25 cellular contexts compared by ENCODE assay signal in genomic region chr11:1632053-1632714, GRCh38. TPM values are rescaled to one million over a fixed set of nuclear protein-coding genes. Genes with fewer than 3 reads are reported as not detected.
"Had no signal": no experiment of that assay in that cellular context is flagged by ENCODE, and none has a peak within 500 bp of the region (broad histone marks: within the 10 kb centered on the region; RNA-seq: fewer than 3 reads in every experiment).

No MANE protein-coding gene starts in this region.

- H3K4me1 ChIP-seq: colonic mucosa, foreskin keratinocyte had no signal

- H3K27me3 ChIP-seq: colonic mucosa had no signal

- H3K27ac ChIP-seq: brain microvascular endothelial cell, colonic mucosa, epithelial cell of prostate, foreskin keratinocyte, hepatocyte, neutrophil had no signal

- ATAC-seq: activated naive CD8-positive, alpha-beta T cell treated with anti-CD3 and anti-CD28 coated beads, Interleukin-2, amount 50 U/mL, for 24 hours; foreskin keratinocyte; left cardiac atrium; natural killer cell; sciatic nerve; stimulated activated naive B cell treated with anti-CD40 and anti-IgM and Interleukin-4, amounts not matched to agents 10 μg/mL and 1 μg/mL and 100 μg/mL, for 72 hours had no signal

- H3K9me3 ChIP-seq: colonic mucosa, neutrophil had no signal

- H2AFZ ChIP-seq: hepatocyte had no signal

- H3K79me2 ChIP-seq: hepatocyte had no signal

- H3K4me3 ChIP-seq: colonic mucosa, hepatocyte had no signal

- H3K36me3 ChIP-seq: brain microvascular endothelial cell, colonic mucosa, neutrophil had no signal

- DNase-seq: activated CD4-positive, alpha-beta memory T cell treated with anti-CD3 and anti-CD28 coated beads, Interleukin-2, amount 10 ng/mL, durations not matched to agents 7 days and 5 days; activated CD4-positive, alpha-beta T cell treated with anti-CD3 and anti-CD28 coated beads for 48 hours; activated CD4-positive, CD25-positive, alpha-beta regulatory T cell; activated naive CD4-positive, alpha-beta T cell treated with anti-CD3 and anti-CD28 coated beads for 36 hours; activated naive CD8-positive, alpha-beta T cell treated with anti-CD3 and anti-CD28 coated beads, Interleukin-2, amount 50 U/mL, for 24 hours; activated T-cell treated with anti-CD3 and anti-CD28 coated beads, Interleukin-2, amount 50 U/mL, for 1 hour; anterior cingulate cortex; brain microvascular endothelial cell; central memory CD4-positive, alpha-beta T cell; colonic mucosa; endodermal cell; foreskin keratinocyte; left cardiac atrium; natural killer cell; stimulated activated CD4-positive, alpha-beta T cell treated with anti-CD3 and anti-CD28 coated beads, Interleukin-4, amount 100 ng/mL, for 24 hours; stimulated activated naive B cell treated with anti-CD40 and anti-IgM and Interleukin-4, amounts not matched to agents 10 μg/mL and 1 μg/mL and 100 μg/mL, for 72 hours had no signal

- H3K4me2 ChIP-seq: hepatocyte had no signal

RNA-seq across cellular contexts. Expression of gene KRTAP5-5, which starts 2.6 kb away (rescaled TPM):
- total RNA-seq: activated CD4-positive, alpha-beta memory T cell treated with anti-CD3 and anti-CD28 coated beads, Interleukin-2, amount 10 ng/mL, durations not matched to agents 7 days and 5 days; activated naive CD4-positive, alpha-beta T cell treated with anti-CD3 and anti-CD28 coated beads for 36 hours; activated T-helper 2 cell treated with anti-CD3 and anti-CD28 coated beads, Interferon-gamma antibody, Interleukin-2, Interleukin-4, amounts not matched to agents 10 μg/mL and 5 μg/mL and 100 μg/mL, durations not matched to agents 14 hours and 24 hours and 36 hours; colonic mucosa; endodermal cell; fibroblast of lung; foreskin keratinocyte; hepatocyte; left cardiac atrium; mesenteric fat pad; natural killer cell; sciatic nerve; urinary bladder had no signal
- polyA plus RNA-seq: fibroblast of lung, foreskin keratinocyte, thymus, urinary bladder had no signal

RNA-seq across cellular contexts. Expression of gene KRTAP5-4, which starts 10.2 kb away (rescaled TPM):
- total RNA-seq: activated CD4-positive, alpha-beta memory T cell treated with anti-CD3 and anti-CD28 coated beads, Interleukin-2, amount 10 ng/mL, durations not matched to agents 7 days and 5 days; activated naive CD4-positive, alpha-beta T cell treated with anti-CD3 and anti-CD28 coated beads for 36 hours; activated T-helper 2 cell treated with anti-CD3 and anti-CD28 coated beads, Interferon-gamma antibody, Interleukin-2, Interleukin-4, amounts not matched to agents 10 μg/mL and 5 μg/mL and 100 μg/mL, durations not matched to agents 14 hours and 24 hours and 36 hours; colonic mucosa; endodermal cell; fibroblast of lung; foreskin keratinocyte; hepatocyte; left cardiac atrium; mesenteric fat pad; natural killer cell; sciatic nerve; urinary bladder had no signal
- polyA plus RNA-seq: fibroblast of lung, foreskin keratinocyte, hepatocyte, thymus, urinary bladder had no signal

RNA-seq across cellular contexts. Expression of gene KRTAP5-3, which starts 23.9 kb away (rescaled TPM):
- total RNA-seq: activated CD4-positive, alpha-beta memory T cell treated with anti-CD3 and anti-CD28 coated beads, Interleukin-2, amount 10 ng/mL, durations not matched to agents 7 days and 5 days; activated naive CD4-positive, alpha-beta T cell treated with anti-CD3 and anti-CD28 coated beads for 36 hours; activated T-helper 2 cell treated with anti-CD3 and anti-CD28 coated beads, Interferon-gamma antibody, Interleukin-2, Interleukin-4, amounts not matched to agents 10 μg/mL and 5 μg/mL and 100 μg/mL, durations not matched to agents 14 hours and 24 hours and 36 hours; colonic mucosa; endodermal cell; fibroblast of lung; foreskin keratinocyte; hepatocyte; left cardiac atrium; mesenteric fat pad; natural killer cell; sciatic nerve; urinary bladder had no signal
- polyA plus RNA-seq: fibroblast of lung, foreskin keratinocyte, hepatocyte, urinary bladder had no signal

RNA-seq across cellular contexts. Expression of gene KRTAP5-2, which starts 34.1 kb away (rescaled TPM):
- total RNA-seq: activated CD4-positive, alpha-beta memory T cell treated with anti-CD3 and anti-CD28 coated beads, Interleukin-2, amount 10 ng/mL, durations not matched to agents 7 days and 5 days; activated naive CD4-positive, alpha-beta T cell treated with anti-CD3 and anti-CD28 coated beads for 36 hours; activated T-helper 2 cell treated with anti-CD3 and anti-CD28 coated beads, Interferon-gamma antibody, Interleukin-2, Interleukin-4, amounts not matched to agents 10 μg/mL and 5 μg/mL and 100 μg/mL, durations not matched to agents 14 hours and 24 hours and 36 hours; colonic mucosa; endodermal cell; fibroblast of lung; foreskin keratinocyte; hepatocyte; left cardiac atrium; mesenteric fat pad; natural killer cell; sciatic nerve; urinary bladder had no signal
- polyA plus RNA-seq: fibroblast of lung, foreskin keratinocyte, hepatocyte, urinary bladder had no signal

RNA-seq across cellular contexts. Expression of gene KRTAP5-1, which starts 47.1 kb away (rescaled TPM):
- total RNA-seq: activated CD4-positive, alpha-beta memory T cell treated with anti-CD3 and anti-CD28 coated beads, Interleukin-2, amount 10 ng/mL, durations not matched to agents 7 days and 5 days; activated naive CD4-positive, alpha-beta T cell treated with anti-CD3 and anti-CD28 coated beads for 36 hours; activated T-helper 2 cell treated with anti-CD3 and anti-CD28 coated beads, Interferon-gamma antibody, Interleukin-2, Interleukin-4, amounts not matched to agents 10 μg/mL and 5 μg/mL and 100 μg/mL, durations not matched to agents 14 hours and 24 hours and 36 hours; colonic mucosa; endodermal cell; fibroblast of lung; foreskin keratinocyte; hepatocyte; left cardiac atrium; mesenteric fat pad; natural killer cell; sciatic nerve; urinary bladder had no signal
- polyA plus RNA-seq: fibroblast of lung, foreskin keratinocyte, hepatocyte, thymus, urinary bladder had no signal
